8 cellular contexts compared by ENCODE assay signal in genomic region chr16:569445-570254, GRCh38. TPM values are rescaled to one million over a fixed set of nuclear protein-coding genes. Genes with fewer than 3 reads are reported as not detected.
A peak's percentile ranks its signal among the peaks of the same experiment; 100 is the strongest.
DNase-seq lines count a peak whose midpoint lies in the region; ATAC-seq and TF ChIP-seq lines count a peak whose summit lies in the region.

TSS of gene PIGQ (plus strand) at chr16:569968. CDS start at chr16:574075, 4,107 bp downstream.

- H3K4me3 Mint-ChIP-seq in endothelial cell (ENCODE audit: unreplicated experiment) (peak within 1 kb of the TSS; percentile 88), mesothelial cell of epicardium (peak within 1 kb of the TSS; percentile 86)

- H3K27ac Mint-ChIP-seq in endothelial cell (ENCODE audit: unreplicated experiment) = peak within 1 kb of the TSS; percentile 13
- H3K27ac Mint-ChIP-seq in mesothelial cell of epicardium = peak within 1 kb of the TSS; percentile 96

- peaks cover 6% of the 10 kb centered on the region for H3K4me1 Mint-ChIP-seq in endothelial cell (ENCODE audit: unreplicated experiment)
- peaks cover 38% of the 10 kb centered on the region for H3K4me1 Mint-ChIP-seq in mesothelial cell of epicardium

- no peak for TF ChIP-seq CTCF in endothelial cell (IDR thresholded peaks at IDR 0.05; ENCODE audit: unreplicated experiment)
- no peak for TF ChIP-seq CTCF in mesothelial cell of epicardium (IDR thresholded peaks at IDR 0.05; ENCODE audit: unreplicated experiment)

- peak; percentile 55 for DNase-seq in Caki2 (ENCODE audit: low read depth)
- DNase-seq in NCI-H345 treated with DMSO at 0.1 percent for 48 hours (lab: John Stamatoyannopoulos, UW; ENCODE audit: unreplicated experiment) = peak; percentile 46
- DNase-seq in activated T-cell treated with anti-CD3 and anti-CD28 coated beads for 24 hours (ENCODE audit: low read depth) = peak; percentile 66
- DNase-seq in endothelial cell (ENCODE audit: low spot score) = peak; percentile 45
- DNase-seq in mesothelial cell of epicardium (ENCODE audit: low spot score in 2 of 2, unreplicated experiment in 2 of 2) = peak in 1 of 2 experiments; percentile 72
- peak; percentile 47 to 61 for DNase-seq in stimulated activated CD8-positive, alpha-beta memory T cell treated with anti-CD3 and anti-CD28 coated beads, Interleukin-15, amount 100 ng/mL, for 48 hours (ENCODE audit: low read depth in 2 of 2)
- no peak for DNase-seq in cortex of kidney (lab: John Stamatoyannopoulos, UW)

- H3K9me3 Mint-ChIP-seq in endothelial cell (ENCODE audit: unreplicated experiment) = no peaks in the 10 kb centered on the region
- H3K9me3 Mint-ChIP-seq in mesothelial cell of epicardium = no peaks in the 10 kb centered on the region

- H3K36me3 Mint-ChIP-seq in endothelial cell (ENCODE audit: low read depth, unreplicated experiment) (no peaks in the 10 kb centered on the region), mesothelial cell of epicardium (no peaks in the 10 kb centered on the region)

- H3K27me3 Mint-ChIP-seq in endothelial cell (ENCODE audit: unreplicated experiment) (peaks cover 4% of the 10 kb centered on the region), mesothelial cell of epicardium (ENCODE audit: low read depth) (no peaks in the 10 kb centered on the region)

- ATAC-seq in GM21825 (IDR thresholded peaks at IDR 0.05; ENCODE audit: unreplicated experiment) = peak; percentile 40

- in situ Hi-C loops in Caki2 (cut with HindIII; ENCODE audit: low pct_unique_long_range_greater_than_20kb, low sequenced_read_pairs) = no loop called here

RNA-seq across cellular contexts. Expression of gene PIGQ, which starts in this region (rescaled TPM):
- total RNA-seq in Caki2 (2014; rRNA removed; shearing (Covaris generic); ENCODE audit: low replicate concordance) = 53.4 and 65.5 TPM in 2 replicates
- total RNA-seq in endothelial cell (ENCODE audit: unreplicated experiment) (38.4 TPM), mesothelial cell of epicardium (78.5 to 86.7 TPM (median 84.8 TPM) in 3 replicates)
